Comparison of ENCODE assay signal across 24 cellular contexts in genomic region chr15:45468294-45468693, GRCh38.
"Had no signal": no experiment of that assay in that cellular context is flagged by ENCODE, and none has a peak within 500 bp of the region (broad histone marks: within the 10 kb centered on the region; RNA-seq: fewer than 3 reads in every experiment).

No MANE protein-coding gene starts in this region.

- H3K36me3 ChIP-seq: gastroesophageal sphincter, heart right ventricle, neutrophil, right lobe of liver, suprapubic skin, transverse colon had no signal

- H3K4me1 ChIP-seq: body of pancreas, gastroesophageal sphincter, heart right ventricle, parathyroid adenoma, right lobe of liver, stomach, suprapubic skin, transverse colon had no signal

- H3K27me3 ChIP-seq: body of pancreas, right lobe of liver, transverse colon had no signal

- H3K9ac ChIP-seq: parathyroid adenoma had no signal

- H3K79me2 ChIP-seq: parathyroid adenoma had no signal

- H2AFZ ChIP-seq: parathyroid adenoma had no signal

- H3K27ac ChIP-seq: body of pancreas, gastroesophageal sphincter, heart right ventricle, neutrophil, parathyroid adenoma, right lobe of liver, stomach, suprapubic skin, transverse colon had no signal

- DNase-seq: activated CD4-positive, alpha-beta memory T cell treated with anti-CD3 and anti-CD28 coated beads for 36 hours; activated CD4-positive, alpha-beta T cell treated with anti-CD3 and anti-CD28 coated beads for 48 hours; activated gamma-delta T cell; activated naive CD4-positive, alpha-beta T cell treated with anti-CD3 and anti-CD28 coated beads, Interleukin-2, amount 50 U/mL, for 16 hours; activated naive CD8-positive, alpha-beta T cell treated with anti-CD3 and anti-CD28 coated beads, Interleukin-2, amount 50 U/mL, for 24 hours; body of pancreas; central memory CD4-positive, alpha-beta T cell; effector memory CD4-positive, alpha-beta T cell; heart right ventricle; immature natural killer cell; kidney glomerular epithelial cell; midbrain; right lobe of liver; small intestine; stimulated activated CD4-positive, alpha-beta T cell treated with anti-CD3 and anti-CD28 coated beads, Interleukin-15, amount 100 ng/mL, for 24 hours; stomach; SW 1271; T-helper 17 cell; transverse colon had no signal

- H3K4me3 ChIP-seq: body of pancreas, gastroesophageal sphincter, heart right ventricle, right lobe of liver, stomach, suprapubic skin, transverse colon had no signal

- H3K9me3 ChIP-seq: body of pancreas, gastroesophageal sphincter, heart right ventricle, neutrophil, right lobe of liver, stomach, suprapubic skin, transverse colon had no signal

- ATAC-seq: activated naive CD8-positive, alpha-beta T cell treated with anti-CD3 and anti-CD28 coated beads, Interleukin-2, amount 50 U/mL, for 24 hours; body of pancreas; gastroesophageal sphincter; heart right ventricle; right lobe of liver; stimulated activated memory B cell treated with anti-CD40 and anti-IgM and Interleukin-4, amounts not matched to agents 10 μg/mL and 1 μg/mL and 100 μg/mL, for 72 hours; T-helper 17 cell had no signal
